ENCODE assay signal across 25 cellular contexts in genomic region chr18:50155406-50155805, GRCh38. TPM values are rescaled to one million over a fixed set of nuclear protein-coding genes. Genes with fewer than 3 reads are reported as not detected.
"Had no signal": no experiment of that assay in that cellular context is flagged by ENCODE, and none has a peak within 500 bp of the region (broad histone marks: within the 10 kb centered on the region; RNA-seq: fewer than 3 reads in every experiment).

No MANE protein-coding gene starts in this region.

- DNase-seq: dermis blood vessel endothelial cell; effector memory CD4-positive, alpha-beta T cell; left lung; mesendoderm; midbrain; naive thymus-derived CD8-positive, alpha-beta T cell; nephron progenitor cell; nucleus accumbens; stimulated activated CD4-positive, alpha-beta T cell treated with anti-CD3 and anti-CD28 coated beads, Interleukin-2, amount 100 ng/mL, for 24 hours; stimulated activated CD4-positive, alpha-beta T cell treated with anti-CD3 and anti-CD28 coated beads, Interleukin-4, amount 100 ng/mL, for 4 hours; stimulated activated naive CD8-positive, alpha-beta T cell treated with anti-CD3 and anti-CD28 coated beads, Interleukin-15, Interleukin-2, amounts not matched to agents 100 U/mL and 50 U/mL, for 24 hours; substantia nigra; testis; tibial artery; upper lobe of right lung; uterus had no signal

- H3K4me3 ChIP-seq: coronary artery, left lung, prostate gland, right atrium auricular region, testis, tibial artery, upper lobe of right lung, uterus had no signal

- ATAC-seq: left lung; naive thymus-derived CD8-positive, alpha-beta T cell; sciatic nerve; stimulated activated memory B cell treated with anti-CD40 and anti-IgM and Interleukin-4, amounts not matched to agents 10 μg/mL and 1 μg/mL and 100 μg/mL, for 72 hours; stimulated activated naive CD8-positive, alpha-beta T cell treated with anti-CD3 and anti-CD28 coated beads, Interleukin-15, Interleukin-2, amounts not matched to agents 100 U/mL and 50 U/mL, for 24 hours; upper lobe of right lung had no signal

- H3K9me3 ChIP-seq: left lung, prostate gland, right atrium auricular region, testis, tibial artery, upper lobe of right lung, uterus had no signal

- H3K27me3 ChIP-seq: right atrium auricular region, testis, tibial artery, upper lobe of right lung, uterus had no signal

- H3K27ac ChIP-seq: coronary artery, left lung, prostate gland, right atrium auricular region, testis, tibial artery, upper lobe of right lung, uterus had no signal

- FAIRE-seq: endothelial cell of umbilical vein, frontal cortex, keratinocyte had no signal

- H3K36me3 ChIP-seq: left lung, prostate gland, right atrium auricular region, tibial artery, upper lobe of right lung, uterus had no signal

- H3K4me1 ChIP-seq: left lung, prostate gland, right atrium auricular region, tibial artery, upper lobe of right lung, uterus had no signal

RNA-seq across cellular contexts. Expression of gene MYO5B, which starts 39.5 kb away (rescaled TPM):
- total RNA-seq: naive thymus-derived CD8-positive, alpha-beta T cell; osteocyte had no signal
